In the genomic region with DNA sequence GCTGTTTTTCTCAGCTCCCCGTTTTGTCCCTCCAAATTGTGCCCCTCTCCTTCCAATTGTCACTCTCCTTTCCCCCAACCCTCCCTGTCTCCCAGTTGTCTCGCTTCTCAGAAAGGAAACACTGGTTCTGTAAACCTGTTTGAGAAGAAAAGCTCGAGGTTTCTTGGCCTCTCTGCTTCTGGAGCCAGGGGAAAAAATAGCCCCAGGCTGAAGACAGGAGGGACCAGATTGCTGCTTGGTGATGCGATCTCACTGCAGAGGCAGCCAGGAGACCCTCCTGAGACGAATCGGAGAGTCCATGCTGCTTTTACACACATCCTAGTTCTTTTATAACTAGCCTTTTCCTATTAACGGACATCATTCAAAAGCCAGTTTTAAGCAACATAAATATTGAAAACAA, we compare ENCODE assay signal across 32 cellular contexts. TPM values are rescaled to one million over a fixed set of nuclear protein-coding genes. Genes with fewer than 3 reads are reported as not detected.
"Had no signal": no experiment of that assay in that cellular context is flagged by ENCODE, and none has a peak within 500 bp of the region (broad histone marks: within the 10 kb centered on the region; RNA-seq: fewer than 3 reads in every experiment).

No MANE protein-coding gene starts in this region.

- H3K36me3 ChIP-seq: ascending aorta, heart right ventricle, left ventricle myocardium inferior, neutrophil, pancreas, sigmoid colon, upper lobe of left lung had no signal

- H3K4me3 Mint-ChIP-seq: activated naive CD4-positive, alpha-beta T cell treated with anti-CD3 and anti-CD28 coated beads, Interleukin-2, amount 10 ng/mL, durations not matched to agents 7 days and 5 days; activated naive CD8-positive, alpha-beta T cell treated with anti-CD3 and anti-CD28 coated beads, Interleukin-2, amount 10 ng/mL, durations not matched to agents 7 days and 5 days; brain; nephron; stimulated activated effector memory CD8-positive, alpha-beta T cell treated with anti-CD3 and anti-CD28 coated beads, Interleukin-12 subunit alpha, Interleukin-12 subunit beta, amount 100 ng/mL, for 72 hours; stimulated activated naive CD8-positive, alpha-beta T cell treated with anti-CD3 and anti-CD28 coated beads, Interleukin-15, Interleukin-2, amounts not matched to agents 100 ng/mL and 50 ng/mL, for 24 hours; T-helper 2 cell treated with Interferon-gamma antibody and Interleukin-4, amounts not matched to agents 5 μg/mL and 100 μg/mL, for 36 hours had no signal

- H3K4me1 ChIP-seq: ascending aorta, left ventricle myocardium inferior, pancreas, psoas muscle, sigmoid colon, upper lobe of left lung had no signal

- H3K4me3 ChIP-seq: ascending aorta, heart right ventricle, left ventricle myocardium inferior, lung, pancreas, psoas muscle, sigmoid colon, upper lobe of left lung had no signal

- DNase-seq: activated CD4-positive, alpha-beta T cell treated with anti-CD3 and anti-CD28 coated beads for 48 hours; activated CD4-positive, alpha-beta T cell treated with anti-CD3 and anti-CD28 coated beads, Interleukin-2, amount 50 U/mL, for 48 hours; activated CD8-positive, alpha-beta memory T cell treated with anti-CD3 and anti-CD28 coated beads, Interleukin-2, amount 50 U/mL, for 4 hours; activated gamma-delta T cell; activated naive CD4-positive, alpha-beta T cell treated with anti-CD3 and anti-CD28 coated beads, Interleukin-2, amount 10 ng/mL, durations not matched to agents 7 days and 5 days; activated naive CD8-positive, alpha-beta T cell treated with anti-CD3 and anti-CD28 coated beads, Interleukin-2, amount 10 ng/mL, durations not matched to agents 7 days and 5 days; activated T-cell treated with anti-CD3 and anti-CD28 coated beads, Interleukin-2, amount 50 U/mL, for 1 hour; foreskin fibroblast; heart right ventricle; left ventricle myocardium inferior; pancreas; psoas muscle; sigmoid colon; small intestine; stimulated activated CD4-positive, alpha-beta T cell treated with anti-CD3 and anti-CD28 coated beads, Interleukin-4, amount 100 ng/mL, for 24 hours; T-helper 1 cell; upper lobe of left lung had no signal

- H3K27me3 ChIP-seq: ascending aorta, heart right ventricle, neutrophil, pancreas, sigmoid colon, upper lobe of left lung had no signal

- H3K27ac Mint-ChIP-seq: activated naive CD4-positive, alpha-beta T cell treated with anti-CD3 and anti-CD28 coated beads, Interleukin-2, amount 10 ng/mL, durations not matched to agents 7 days and 5 days; activated naive CD8-positive, alpha-beta T cell treated with anti-CD3 and anti-CD28 coated beads, Interleukin-2, amount 10 ng/mL, durations not matched to agents 7 days and 5 days; brain; nephron; stimulated activated effector memory CD8-positive, alpha-beta T cell treated with anti-CD3 and anti-CD28 coated beads, Interleukin-12 subunit alpha, Interleukin-12 subunit beta, amount 100 ng/mL, for 72 hours; stimulated activated naive CD8-positive, alpha-beta T cell treated with anti-CD3 and anti-CD28 coated beads, Interleukin-15, Interleukin-2, amounts not matched to agents 100 ng/mL and 50 ng/mL, for 24 hours; T-helper 2 cell treated with Interferon-gamma antibody and Interleukin-4, amounts not matched to agents 5 μg/mL and 100 μg/mL, for 36 hours had no signal

- H3K4me1 Mint-ChIP-seq: activated naive CD4-positive, alpha-beta T cell treated with anti-CD3 and anti-CD28 coated beads, Interleukin-2, amount 10 ng/mL, durations not matched to agents 7 days and 5 days; activated naive CD8-positive, alpha-beta T cell treated with anti-CD3 and anti-CD28 coated beads, Interleukin-2, amount 10 ng/mL, durations not matched to agents 7 days and 5 days; brain; nephron; stimulated activated effector memory CD8-positive, alpha-beta T cell treated with anti-CD3 and anti-CD28 coated beads, Interleukin-12 subunit alpha, Interleukin-12 subunit beta, amount 100 ng/mL, for 72 hours had no signal

- H3K27me3 Mint-ChIP-seq: activated naive CD4-positive, alpha-beta T cell treated with anti-CD3 and anti-CD28 coated beads, Interleukin-2, amount 10 ng/mL, durations not matched to agents 7 days and 5 days; activated naive CD8-positive, alpha-beta T cell treated with anti-CD3 and anti-CD28 coated beads, Interleukin-2, amount 10 ng/mL, durations not matched to agents 7 days and 5 days; stimulated activated naive CD8-positive, alpha-beta T cell treated with anti-CD3 and anti-CD28 coated beads, Interleukin-15, Interleukin-2, amounts not matched to agents 100 ng/mL and 50 ng/mL, for 24 hours had no signal

- H3K36me3 Mint-ChIP-seq: activated naive CD4-positive, alpha-beta T cell treated with anti-CD3 and anti-CD28 coated beads, Interleukin-2, amount 10 ng/mL, durations not matched to agents 7 days and 5 days; brain; stimulated activated effector memory CD8-positive, alpha-beta T cell treated with anti-CD3 and anti-CD28 coated beads, Interleukin-12 subunit alpha, Interleukin-12 subunit beta, amount 100 ng/mL, for 72 hours had no signal

- H3K27ac ChIP-seq: ascending aorta, heart right ventricle, left ventricle myocardium inferior, neutrophil, pancreas, psoas muscle, sigmoid colon had no signal

- H3K9me3 ChIP-seq: neutrophil, pancreas, psoas muscle, sigmoid colon, upper lobe of left lung had no signal

RNA-seq across cellular contexts. Expression of a gene that starts 21.2 kb away (rescaled TPM):
- total RNA-seq: activated CD8-positive, alpha-beta memory T cell treated with anti-CD3 and anti-CD28 coated beads for 36 hours; activated naive CD8-positive, alpha-beta T cell treated with anti-CD3 and anti-CD28 coated beads, Interleukin-2, amount 10 ng/mL, durations not matched to agents 7 days and 5 days; ascending aorta; cardiac septum; chondrocyte; endothelial cell of umbilical vein; fibroblast of lung; heart right ventricle; left ventricle myocardium inferior; lung; mucosa of gallbladder; pancreas; psoas muscle; sigmoid colon; subcutaneous adipose tissue; upper lobe of left lung had no signal

RNA-seq across cellular contexts. Expression of a gene that starts 51.0 kb away (rescaled TPM):
- total RNA-seq: activated CD8-positive, alpha-beta memory T cell treated with anti-CD3 and anti-CD28 coated beads for 36 hours; activated naive CD8-positive, alpha-beta T cell treated with anti-CD3 and anti-CD28 coated beads, Interleukin-2, amount 10 ng/mL, durations not matched to agents 7 days and 5 days; ascending aorta; cardiac septum; endothelial cell of umbilical vein; heart right ventricle; left ventricle myocardium inferior; lung; pancreas; psoas muscle; sigmoid colon; subcutaneous adipose tissue; upper lobe of left lung had no signal
